In the genomic region with DNA sequence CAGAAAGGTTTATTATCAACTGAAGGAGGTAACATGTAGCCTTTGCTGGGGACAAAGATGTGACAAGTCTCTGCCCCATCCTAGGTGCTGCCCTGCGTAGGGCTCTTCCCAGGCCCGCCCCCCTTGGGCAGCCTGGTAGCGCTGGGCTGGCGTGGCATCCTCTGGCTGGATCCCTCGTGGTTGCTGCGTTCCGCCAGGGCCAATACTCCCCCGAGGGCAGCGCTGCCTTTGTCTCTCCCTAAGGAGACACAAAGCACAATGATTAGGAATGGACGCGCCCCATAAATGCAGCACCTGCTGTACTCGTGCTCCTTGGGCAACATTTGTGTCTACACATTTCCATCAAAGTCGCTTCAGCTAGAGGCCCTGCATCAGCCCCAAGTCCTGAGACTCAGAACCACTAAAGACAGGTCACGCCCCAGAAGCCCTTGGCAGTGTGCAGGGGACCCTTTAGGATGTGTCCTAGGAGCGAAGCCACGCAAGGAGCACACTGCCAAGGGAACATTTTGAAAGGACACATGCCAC, we compare ENCODE assay signal across 16 cellular contexts. TPM values are rescaled to one million over a fixed set of nuclear protein-coding genes. Genes with fewer than 3 reads are reported as not detected.
"Had no signal": no experiment of that assay in that cellular context is flagged by ENCODE, and none has a peak within 500 bp of the region (broad histone marks: within the 10 kb centered on the region; RNA-seq: fewer than 3 reads in every experiment).

No MANE protein-coding gene starts in this region.

- H3K4me3 ChIP-seq: dorsolateral prefrontal cortex, right atrium auricular region, uterus had no signal

- H3K27me3 ChIP-seq: dorsolateral prefrontal cortex, right atrium auricular region, uterus had no signal

- ATAC-seq: left colon had no signal

- H3K36me3 ChIP-seq: right atrium auricular region, uterus had no signal

- H3K27ac ChIP-seq: dorsolateral prefrontal cortex, right atrium auricular region, uterus had no signal

- DNase-seq: cortex of kidney; dorsolateral prefrontal cortex; effector CD8-positive, alpha-beta T cell; foreskin melanocyte; head of caudate nucleus; hippocampal formation; left colon; naive B cell; small intestine; stimulated activated CD4-positive, alpha-beta T cell treated with anti-CD3 and anti-CD28 coated beads, Interleukin-2, amount 100 ng/mL, for 48 hours; stimulated activated naive CD4-positive, alpha-beta T cell treated with Interleukin-2 at 50 U/mL for 16 hours; trophoblast cell; uterus had no signal

- H3K9me3 ChIP-seq: right atrium auricular region, uterus had no signal

RNA-seq across cellular contexts. Expression of gene TUBA3D, which starts 8.1 kb away (rescaled TPM):
- total RNA-seq: kidney epithelial cell, left colon, omental fat pad had no signal
